Comparison of ENCODE assay signal across 17 cellular contexts in genomic region chr1:185969524-185969991, GRCh38.
A peak's percentile ranks its signal among the peaks of the same experiment; 100 is the strongest.
DNase-seq lines count a peak whose midpoint lies in the region; ATAC-seq and TF ChIP-seq lines count a peak whose summit lies in the region.
"Had no signal": no experiment of that assay in that cellular context is flagged by ENCODE, and none has a peak within 500 bp of the region (broad histone marks: within the 10 kb centered on the region; RNA-seq: fewer than 3 reads in every experiment).

No MANE protein-coding gene starts in this region.

- CTCF ChIA-PET in MCF 10A (lab: Yijun Ruan, JAX) = interaction anchor here (0.7 to 0.8 kb wide), 3 partner anchors 9 to 244 kb away, joined by 3 to 4 read pairs (median 3); no protein-coding TSS in a partner anchor

- H3K27me3 Mint-ChIP-seq in MCF 10A (ENCODE audit: insufficient read depth, unreplicated experiment) = peaks cover under 1% of the 10 kb centered on the region
- H3K27me3 Mint-ChIP-seq: activated naive CD4-positive, alpha-beta T cell treated with anti-CD3 and anti-CD28 coated beads, Interleukin-2, amount 10 ng/mL, durations not matched to agents 7 days and 5 days; type B pancreatic cell had no signal

- H3K9me3 ChIP-seq in breast epithelium (no peaks in the 10 kb centered on the region), subcutaneous abdominal adipose tissue (ENCODE audit: control insufficient read depth in 5 of 5, low read length in 5 of 5) (no peaks in the 10 kb centered on the region)

- no peak for TF ChIP-seq POLR2A in breast epithelium (IDR thresholded peaks at IDR 0.05)

- TF ChIP-seq CTCF in breast epithelium (IDR thresholded peaks at IDR 0.05) (no peak), MCF 10A (IDR thresholded peaks at IDR 0.05; ENCODE audit: unreplicated experiment) (no peak), fibroblast of the aortic adventitia (IDR thresholded peaks at IDR 0.05; ENCODE audit: insufficient read depth, low read length) (no peak)

- H3K36me3 Mint-ChIP-seq in MCF 10A (ENCODE audit: insufficient read depth, unreplicated experiment) = no peaks in the 10 kb centered on the region
- H3K36me3 Mint-ChIP-seq: activated naive CD4-positive, alpha-beta T cell treated with anti-CD3 and anti-CD28 coated beads, Interleukin-2, amount 10 ng/mL, durations not matched to agents 7 days and 5 days; brain; type B pancreatic cell had no signal

- H3K27ac Mint-ChIP-seq in MCF 10A (ENCODE audit: low read depth, unreplicated experiment) = no peak overlapping the region
- H3K27ac Mint-ChIP-seq: activated naive CD4-positive, alpha-beta T cell treated with anti-CD3 and anti-CD28 coated beads, Interleukin-2, amount 10 ng/mL, durations not matched to agents 7 days and 5 days; brain; type B pancreatic cell had no signal

- no TSS peak for BruUV-seq in MCF 10A (replicated peaks; lab: Mats Ljungman, UMichigan)

- H3K4me1 ChIP-seq in breast epithelium (no peaks in the 10 kb centered on the region), subcutaneous abdominal adipose tissue (ENCODE audit: control insufficient read depth in 5 of 5, insufficient read depth in 5 of 5, low read length in 5 of 5) (peaks cover 0 to 22% (median 3%) of the 10 kb centered on the region in 5 donors)

- H3K36me3 ChIP-seq in breast epithelium = no peaks in the 10 kb centered on the region
- H3K36me3 ChIP-seq in subcutaneous abdominal adipose tissue (ENCODE audit: control insufficient read depth in 5 of 5, insufficient read depth in 5 of 5, low read length in 5 of 5) = peaks cover 0 to 2% (median 0%) of the 10 kb centered on the region in 5 donors

- H3K27ac ChIP-seq in breast epithelium (peak overlapping the region; percentile 54 to 57), subcutaneous abdominal adipose tissue (ENCODE audit: low read depth, low read length) (peak overlapping the region; percentile 45)
- H3K27ac ChIP-seq: 22Rv1, dorsolateral prefrontal cortex had no signal

- no peak overlapping the region for H3K9ac ChIP-seq in subcutaneous abdominal adipose tissue (ENCODE audit: low read length in 5 of 5)

- no peak overlapping the region for H3K4me3 Mint-ChIP-seq in MCF 10A (ENCODE audit: unreplicated experiment)
- H3K4me3 Mint-ChIP-seq: activated naive CD4-positive, alpha-beta T cell treated with anti-CD3 and anti-CD28 coated beads, Interleukin-2, amount 10 ng/mL, durations not matched to agents 7 days and 5 days; brain; type B pancreatic cell had no signal

- ATAC-seq in SK-N-SH treated with all-trans-retinoic acid at 6 μM for 48 hours = peak; percentile 3; the same call in 1 of the 3 replicates
- ATAC-seq in GM19035 (IDR thresholded peaks at IDR 0.05; ENCODE audit: unreplicated experiment) = no peak

- H3K27me3 ChIP-seq in breast epithelium (no peaks in the 10 kb centered on the region), subcutaneous abdominal adipose tissue (ENCODE audit: control insufficient read depth in 5 of 5, insufficient read depth in 4 of 5, low read length in 5 of 5) (no peaks in the 10 kb centered on the region)

- no peak for DNase-seq in breast epithelium (ENCODE audit: low spot score in 2 of 2)
- DNase-seq in MCF 10A (ENCODE audit: unreplicated experiment) = no peak
- DNase-seq in fibroblast of the aortic adventitia (ENCODE audit: low read depth) = peak; percentile 81
- no peak for DNase-seq in NCI-H345 (lab: John Stamatoyannopoulos, UW)
- DNase-seq in HuH-7 (ENCODE audit: low spot score) = no peak
- DNase-seq: activated CD4-positive, alpha-beta T cell treated with anti-CD3 and anti-CD28 coated beads, Interleukin-2, amount 50 U/mL, for 1 hour; activated naive CD4-positive, alpha-beta T cell treated with anti-CD3 and anti-CD28 coated beads, Interleukin-2, amount 10 ng/mL, durations not matched to agents 7 days and 5 days; activated T-cell treated with anti-CD3 and anti-CD28 coated beads for 4 hours; DMS79 treated with DMSO at 0.1 percent for 48 hours; dorsolateral prefrontal cortex; NCI-H1694 treated with DMSO at 0.1 percent for 48 hours had no signal

- intact Hi-C loops in breast epithelium (cut with DNase I; ENCODE audit: low total_unique reads) (no loop called here), MCF 10A (cut with micrococcal nuclease) (no loop called here)

- H3K4me3 ChIP-seq in breast epithelium = no peak overlapping the region
- no peak overlapping the region for H3K4me3 ChIP-seq in fibroblast of the aortic adventitia (ENCODE audit: low read depth, low read length)
- H3K4me3 ChIP-seq in subcutaneous abdominal adipose tissue (ENCODE audit: low read depth in 1 of 5, low read length in 5 of 5) = no peak overlapping the region
- H3K4me3 ChIP-seq: dorsolateral prefrontal cortex had no signal

- no peaks in the 10 kb centered on the region for H3K9me3 Mint-ChIP-seq in MCF 10A (ENCODE audit: unreplicated experiment)
- H3K9me3 Mint-ChIP-seq: activated naive CD4-positive, alpha-beta T cell treated with anti-CD3 and anti-CD28 coated beads, Interleukin-2, amount 10 ng/mL, durations not matched to agents 7 days and 5 days; brain; type B pancreatic cell had no signal

- POLR2A ChIA-PET in MCF 10A (lab: Yijun Ruan, JAX) = interaction anchor here (0.6 to 1.1 kb wide), 3 partner anchors 8 to 212 kb away, joined by 3 to 4 read pairs (median 3); no protein-coding TSS in a partner anchor

- peaks cover 23% of the 10 kb centered on the region for H3K4me1 Mint-ChIP-seq in MCF 10A (ENCODE audit: insufficient read depth, unreplicated experiment)
- H3K4me1 Mint-ChIP-seq: activated naive CD4-positive, alpha-beta T cell treated with anti-CD3 and anti-CD28 coated beads, Interleukin-2, amount 10 ng/mL, durations not matched to agents 7 days and 5 days; brain had no signal

TF ChIP-seq in SK-N-SH treated with all-trans-retinoic acid at 6 μM for 48 hours, 23 proteins besides CTCF, POLR2A, EP300 and RAD21:
- TF ChIP-seq TOX (CRISPR knock-in tag; IDR thresholded peaks at IDR 0.05; ENCODE audit: borderline replicate concordance) (peak; percentile 29; the same call in 1 of the 2 replicates), ISL1 (CRISPR knock-in tag; IDR thresholded peaks at IDR 0.05) (no peak)
